ENCODE assay signal across 8 cellular contexts in the genomic region with DNA sequence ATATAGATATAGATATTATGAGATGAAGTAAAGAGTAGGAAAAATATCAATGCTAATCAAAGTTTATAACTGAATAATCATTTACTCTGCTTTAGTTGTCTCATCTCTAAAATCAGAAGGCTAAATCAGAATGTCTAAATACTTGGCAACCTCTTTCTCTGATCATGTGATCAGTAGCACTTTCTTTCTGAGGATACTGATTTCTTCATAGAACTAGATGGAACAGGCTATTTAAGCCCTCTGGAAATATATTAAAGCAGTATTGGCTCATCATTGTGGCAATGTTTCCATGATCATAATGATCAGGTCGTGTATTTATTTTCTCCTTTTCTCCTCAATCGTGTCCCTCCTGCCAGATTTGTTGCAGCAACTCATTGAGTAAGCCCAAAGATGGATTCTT.
"Had no signal": no experiment of that assay in that cellular context is flagged by ENCODE, and none has a peak within 500 bp of the region (broad histone marks: within the 10 kb centered on the region; RNA-seq: fewer than 3 reads in every experiment).

No MANE protein-coding gene starts in this region.

- H3K4me3 ChIP-seq: GM23248, HAP-1 had no signal

- H3K36me3 ChIP-seq: HAP-1 had no signal

- FAIRE-seq: HTR-8/SVneo had no signal

- ATAC-seq: HCT116 had no signal

- H3K4me1 ChIP-seq: HAP-1 had no signal

- H3K27ac ChIP-seq: GM23248, KMS-11 had no signal

- H3K4me2 ChIP-seq: KMS-11 had no signal

- H3K9me3 ChIP-seq: HAP-1 had no signal

- H3K9ac ChIP-seq: GM23248, KMS-11 had no signal

- H2AFZ ChIP-seq: GM23248 had no signal

- DNase-seq: GM23248, GOT3, H7, HFFc6 had no signal
